ENCODE assay signal across 30 cellular contexts in genomic region chr19:52725528-52725961, GRCh38.
"Had no signal": no experiment of that assay in that cellular context is flagged by ENCODE, and none has a peak within 500 bp of the region (broad histone marks: within the 10 kb centered on the region; RNA-seq: fewer than 3 reads in every experiment).

No MANE protein-coding gene starts in this region.

- ATAC-seq: activated CD8-positive, alpha-beta T cell treated with anti-CD3 and anti-CD28 coated beads for 36 hours; activated T-cell treated with anti-CD3 and anti-CD28 coated beads, Interleukin-2, amount 50 U/mL, for 4 hours; activated T-helper 17 cell treated with anti-CD3 and anti-CD28 coated beads, Interleukin-2, amount 50 U/mL, for 72 hours; left cardiac atrium; left ventricle myocardium superior; naive thymus-derived CD8-positive, alpha-beta T cell; pancreas; psoas muscle had no signal

- H3K4me3 ChIP-seq: esophagus squamous epithelium, pancreas, psoas muscle, transverse colon had no signal

- H3K9me3 Mint-ChIP-seq: activated B cell treated with CpG ODN at 0.5 μM for 24 hours; activated T-cell treated with anti-CD3 and anti-CD28 coated beads, Interleukin-2, amount 50 U/mL, for 4 hours; activated T-helper 17 cell treated with anti-CD3 and anti-CD28 coated beads, Interleukin-2, amount 50 U/mL, for 72 hours; neural crest cell had no signal

- FAIRE-seq: endometrium, frontal cortex, keratinocyte, pancreas, urothelium cell line had no signal

- H3K4me3 Mint-ChIP-seq: activated B cell treated with CpG ODN at 0.5 μM for 24 hours; activated CD8-positive, alpha-beta T cell treated with anti-CD3 and anti-CD28 coated beads for 36 hours; activated T-cell treated with anti-CD3 and anti-CD28 coated beads, Interleukin-2, amount 50 U/mL, for 4 hours; activated T-helper 17 cell treated with anti-CD3 and anti-CD28 coated beads, Interleukin-2, amount 50 U/mL, for 72 hours; dendritic cell treated with granulocyte-macrophage colony-stimulating factor and Interleukin-4, amounts not matched to agents 40 ng/mL and 50 ng/mL, for 4 days; naive thymus-derived CD8-positive, alpha-beta T cell; neural crest cell had no signal

- H3K4me1 ChIP-seq: pancreas, psoas muscle, transverse colon had no signal

- H3K4me1 Mint-ChIP-seq: activated B cell treated with CpG ODN at 0.5 μM for 24 hours had no signal

- H3K27me3 Mint-ChIP-seq: activated B cell treated with CpG ODN at 0.5 μM for 24 hours; activated CD8-positive, alpha-beta T cell treated with anti-CD3 and anti-CD28 coated beads for 36 hours; activated T-helper 17 cell treated with anti-CD3 and anti-CD28 coated beads, Interleukin-2, amount 50 U/mL, for 72 hours; dendritic cell treated with granulocyte-macrophage colony-stimulating factor and Interleukin-4, amounts not matched to agents 40 ng/mL and 50 ng/mL, for 4 days; naive thymus-derived CD8-positive, alpha-beta T cell had no signal

- H3K36me3 ChIP-seq: pancreas had no signal

- H3K27ac ChIP-seq: epithelial cell of prostate, esophagus squamous epithelium, pancreas, psoas muscle, transverse colon had no signal

- DNase-seq: activated B cell treated with CpG ODN at 0.5 μM for 24 hours; activated CD4-positive, alpha-beta T cell treated with anti-CD3 and anti-CD28 coated beads, Interleukin-2, amount 50 U/mL, for 1 hour; activated CD8-positive, alpha-beta T cell treated with anti-CD3 and anti-CD28 coated beads for 36 hours; activated gamma-delta T cell treated with Interleukin-2 at 50 U/mL for 16 hours; activated naive CD4-positive, alpha-beta T cell treated with anti-CD3 and anti-CD28 coated beads, Interleukin-2, amount 50 U/mL, for 16 hours; activated T-cell treated with anti-CD3 and anti-CD28 coated beads, Interleukin-2, amount 50 U/mL, for 4 hours; amniotic stem cell; central memory CD4-positive, alpha-beta T cell; effector CD4-positive, alpha-beta T cell; esophagus squamous epithelium; left cardiac atrium; left ventricle myocardium superior; midbrain; naive thymus-derived CD8-positive, alpha-beta T cell; nucleus accumbens; pancreas; psoas muscle; stimulated activated CD4-positive, alpha-beta T cell treated with anti-CD3 and anti-CD28 coated beads, Interleukin-15, amount 100 ng/mL, for 24 hours; stimulated activated CD4-positive, alpha-beta T cell treated with anti-CD3 and anti-CD28 coated beads, Interleukin-2, amount 100 ng/mL, for 24 hours; stimulated activated naive CD4-positive, alpha-beta T cell; T-helper 2 cell; transverse colon had no signal

- H3K27me3 ChIP-seq: esophagus squamous epithelium, pancreas, transverse colon had no signal

- H3K9me3 ChIP-seq: pancreas, psoas muscle had no signal

- H3K27ac Mint-ChIP-seq: activated B cell treated with CpG ODN at 0.5 μM for 24 hours; activated CD8-positive, alpha-beta T cell treated with anti-CD3 and anti-CD28 coated beads for 36 hours; activated T-helper 17 cell treated with anti-CD3 and anti-CD28 coated beads, Interleukin-2, amount 50 U/mL, for 72 hours; dendritic cell treated with granulocyte-macrophage colony-stimulating factor and Interleukin-4, amounts not matched to agents 40 ng/mL and 50 ng/mL, for 4 days had no signal
